In the genomic region with DNA sequence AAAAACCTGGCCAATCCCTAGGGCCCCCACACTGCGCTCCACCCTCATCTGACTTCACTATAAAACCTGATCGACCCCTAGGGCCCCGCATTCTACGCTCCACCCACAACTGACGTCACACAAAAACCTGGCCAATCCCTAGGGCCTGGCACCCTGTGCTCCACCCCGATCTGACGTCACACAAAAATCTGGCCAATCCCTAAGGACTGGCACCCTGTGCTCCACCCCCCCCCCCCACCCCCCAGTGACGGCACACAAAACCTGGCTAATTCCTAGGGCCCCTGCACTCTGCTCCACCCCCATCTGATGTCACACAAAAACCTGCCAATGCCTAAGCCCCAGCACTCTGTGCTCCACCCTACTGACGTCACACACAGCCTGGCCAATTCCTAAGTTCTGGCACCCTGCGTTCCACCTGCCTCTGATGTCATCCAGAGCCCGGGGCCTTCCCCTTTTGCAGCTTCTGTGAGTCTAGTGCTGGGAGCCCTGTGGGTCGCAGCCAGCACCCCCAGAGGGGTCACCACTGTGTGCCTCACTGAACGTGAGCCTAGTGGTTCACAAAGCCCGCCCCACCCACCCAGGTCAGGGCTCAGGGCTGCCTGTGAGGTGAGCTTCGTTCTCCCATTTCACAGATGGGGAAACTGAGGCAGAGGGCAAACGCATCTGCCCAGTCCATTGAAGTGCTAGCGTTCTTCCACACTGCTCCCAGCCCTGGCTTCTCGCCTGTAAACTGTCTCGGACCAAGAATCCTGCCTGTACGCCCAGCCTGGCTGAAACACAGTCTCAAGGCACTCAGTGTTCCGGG, we compare ENCODE assay signal across 1 cellular context.
TF ChIP-seq lines count a peak whose summit lies in the region.

No MANE protein-coding gene starts in this region.

TF ChIP-seq in HCT116, 20 proteins besides CTCF, POLR2A, EP300 and RAD21 (continued from another document):
- TF ChIP-seq, protein P1, sequence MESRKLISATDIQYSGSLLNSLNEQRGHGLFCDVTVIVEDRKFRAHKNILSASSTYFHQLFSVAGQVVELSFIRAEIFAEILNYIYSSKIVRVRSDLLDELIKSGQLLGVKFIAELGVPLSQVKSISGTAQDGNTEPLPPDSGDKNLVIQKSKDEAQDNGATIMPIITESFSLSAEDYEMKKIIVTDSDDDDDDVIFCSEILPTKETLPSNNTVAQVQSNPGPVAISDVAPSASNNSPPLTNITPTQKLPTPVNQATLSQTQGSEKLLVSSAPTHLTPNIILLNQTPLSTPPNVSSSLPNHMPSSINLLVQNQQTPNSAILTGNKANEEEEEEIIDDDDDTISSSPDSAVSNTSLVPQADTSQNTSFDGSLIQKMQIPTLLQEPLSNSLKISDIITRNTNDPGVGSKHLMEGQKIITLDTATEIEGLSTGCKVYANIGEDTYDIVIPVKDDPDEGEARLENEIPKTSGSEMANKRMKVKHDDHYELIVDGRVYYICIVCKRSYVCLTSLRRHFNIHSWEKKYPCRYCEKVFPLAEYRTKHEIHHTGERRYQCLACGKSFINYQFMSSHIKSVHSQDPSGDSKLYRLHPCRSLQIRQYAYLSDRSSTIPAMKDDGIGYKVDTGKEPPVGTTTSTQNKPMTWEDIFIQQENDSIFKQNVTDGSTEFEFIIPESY (IDR thresholded peaks at IDR 0.05; ENCODE audit: extremely low read depth, insufficient replicate concordance, low read length): no peak
- TF ChIP-seq, protein P2, sequence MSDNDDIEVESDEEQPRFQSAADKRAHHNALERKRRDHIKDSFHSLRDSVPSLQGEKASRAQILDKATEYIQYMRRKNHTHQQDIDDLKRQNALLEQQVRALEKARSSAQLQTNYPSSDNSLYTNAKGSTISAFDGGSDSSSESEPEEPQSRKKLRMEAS (IDR thresholded peaks at IDR 0.05): no peak
- peak; percentile 70 for TF ChIP-seq SP1 (IDR thresholded peaks at IDR 0.05; ENCODE audit: low read depth)
- no peak for TF ChIP-seq POLR2AphosphoS5 (IDR thresholded peaks at IDR 0.05; ENCODE audit: low read depth, low read length)
TF ChIP-seq in HCT116: peak in this region for 2.
